20 cellular contexts compared by ENCODE assay signal in the genomic region with DNA sequence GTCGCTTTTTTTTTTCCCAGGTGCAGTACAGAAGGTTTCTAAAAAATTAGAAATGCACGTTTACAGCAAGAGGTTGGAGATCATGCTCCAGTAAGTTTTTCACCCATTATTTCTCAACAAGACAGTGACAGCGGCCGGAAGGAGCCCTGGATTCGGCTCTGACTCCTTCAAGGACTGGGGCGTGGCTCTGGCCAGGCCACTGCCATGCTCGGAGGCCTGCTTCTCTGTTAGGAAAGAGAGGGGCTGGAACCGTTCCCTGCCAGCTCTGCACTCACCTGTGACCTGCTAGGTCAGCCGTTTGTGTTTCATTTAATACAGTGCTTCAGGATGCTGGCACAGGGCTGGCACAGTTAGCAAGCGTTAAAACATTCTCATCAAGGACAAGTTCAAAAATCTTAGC. TPM values are rescaled to one million over a fixed set of nuclear protein-coding genes. Genes with fewer than 3 reads are reported as not detected.
DNase-seq lines count a peak whose midpoint lies in the region; ATAC-seq and TF ChIP-seq lines count a peak whose summit lies in the region.
"Had no signal": no experiment of that assay in that cellular context is flagged by ENCODE, and none has a peak within 500 bp of the region (broad histone marks: within the 10 kb centered on the region; RNA-seq: fewer than 3 reads in every experiment).

No MANE protein-coding gene starts in this region.

- no peak for TF ChIP-seq CTCF in parathyroid adenoma (IDR thresholded peaks at IDR 0.05)

- intact Hi-C loops in right cardiac atrium (cut with DNase I): no loop called here
- intact Hi-C loops in posterior vena cava (cut with DNase I): no loop called here

- no peak for ATAC-seq in right cardiac atrium
- ATAC-seq: A549 had no signal

- H3K27ac ChIP-seq in parathyroid adenoma (peak overlapping the region; percentile 20), right cardiac atrium (ENCODE audit: low read length) (no peak overlapping the region)
- H3K27ac ChIP-seq: A549, BLaER1, SK-N-MC had no signal

- no peak for TF ChIP-seq RAD21 in Ishikawa (IDR thresholded peaks at IDR 0.05; ENCODE audit: low read depth)

- no peaks in the 10 kb centered on the region for H3K79me2 ChIP-seq in parathyroid adenoma

- H3K4me1 ChIP-seq in parathyroid adenoma: no peaks in the 10 kb centered on the region
- no peaks in the 10 kb centered on the region for H3K4me1 ChIP-seq in right cardiac atrium (ENCODE audit: control insufficient read depth, insufficient read depth, low read length)
- H3K4me1 ChIP-seq: A549 had no signal

- H3K9me3 ChIP-seq in parathyroid adenoma (ENCODE audit: control insufficient read depth, low read length): no peaks in the 10 kb centered on the region
- H3K9me3 ChIP-seq in right cardiac atrium (ENCODE audit: control insufficient read depth, low read length): no peaks in the 10 kb centered on the region
- H3K9me3 ChIP-seq: A549, BLaER1 had no signal

- peak overlapping the region; percentile 57 for H3K4me2 ChIP-seq in parathyroid adenoma (ENCODE audit: low read length)
- H3K4me2 ChIP-seq: A549, BLaER1 had no signal

- H3K36me3 ChIP-seq in parathyroid adenoma (ENCODE audit: control insufficient read depth, insufficient read depth, low read length): no peaks in the 10 kb centered on the region

- H3K27me3 ChIP-seq in parathyroid adenoma (ENCODE audit: control insufficient read depth, insufficient read depth, low read length) (no peaks in the 10 kb centered on the region), right cardiac atrium (ENCODE audit: control insufficient read depth, insufficient read depth) (no peaks in the 10 kb centered on the region)
- H3K27me3 ChIP-seq: BLaER1 had no signal

- 85% methylated on average over 10 of the region's 10 CpGs for WGBS in right cardiac atrium

- no peak overlapping the region for H3K9ac ChIP-seq in parathyroid adenoma
- H3K9ac ChIP-seq: BLaER1 had no signal

- peak; percentile 67 for DNase-seq in Caki2 (ENCODE audit: low read depth)
- DNase-seq in kidney tubule cell (ENCODE audit: low spot score): peak; percentile 81
- DNase-seq in C1 segment of cervical spinal cord (lab: John Stamatoyannopoulos, UW): no peak
- no peak for DNase-seq in MV-4-11 (lab: John Stamatoyannopoulos, UW)
- no peak for DNase-seq in right cardiac atrium
- DNase-seq in posterior vena cava (ENCODE audit: low spot score): no peak
- DNase-seq: CD8-positive, alpha-beta memory T cell; DND-41; NCI-H1092; NCI-H1436 treated with DMSO at 0.1 percent for 48 hours; NCI-H2029; NCI-H446; NCI-H69; SHP77 had no signal

- peak; percentile 18; the same call in 1 of the 2 replicates for TF ChIP-seq EP300 in Ishikawa (IDR thresholded peaks at IDR 0.05; ENCODE audit: borderline replicate concordance)

- H3K4me3 ChIP-seq in parathyroid adenoma (ENCODE audit: low read depth, low read length) (no peak overlapping the region), right cardiac atrium (ENCODE audit: low read length) (no peak overlapping the region)
- H3K4me3 ChIP-seq: A549, BLaER1, SK-N-MC had no signal

- H2AFZ ChIP-seq in parathyroid adenoma: peak overlapping the region; percentile 1

- in situ Hi-C loops in Caki2 (cut with HindIII; ENCODE audit: low pct_unique_long_range_greater_than_20kb, low sequenced_read_pairs): no loop called here

TF ChIP-seq in Ishikawa, 13 proteins besides CTCF, POLR2A, EP300 and RAD21:
- no peak for TF ChIP-seq FOXM1 (IDR thresholded peaks at IDR 0.05; ENCODE audit: borderline replicate concordance, low read depth)
- TF ChIP-seq MAX (IDR thresholded peaks at IDR 0.05): 0 out of 2 replicates have a peak, but pooled peaks have one; percentile 31
- no peak for TF ChIP-seq TCF12 (IDR thresholded peaks at IDR 0.05; ENCODE audit: low read depth)
- peak; percentile 79 for TF ChIP-seq NFIC (IDR thresholded peaks at IDR 0.05)
- TF ChIP-seq ZBTB7A (IDR thresholded peaks at IDR 0.05; ENCODE audit: low read depth): no peak
- TF ChIP-seq, protein P1, sequence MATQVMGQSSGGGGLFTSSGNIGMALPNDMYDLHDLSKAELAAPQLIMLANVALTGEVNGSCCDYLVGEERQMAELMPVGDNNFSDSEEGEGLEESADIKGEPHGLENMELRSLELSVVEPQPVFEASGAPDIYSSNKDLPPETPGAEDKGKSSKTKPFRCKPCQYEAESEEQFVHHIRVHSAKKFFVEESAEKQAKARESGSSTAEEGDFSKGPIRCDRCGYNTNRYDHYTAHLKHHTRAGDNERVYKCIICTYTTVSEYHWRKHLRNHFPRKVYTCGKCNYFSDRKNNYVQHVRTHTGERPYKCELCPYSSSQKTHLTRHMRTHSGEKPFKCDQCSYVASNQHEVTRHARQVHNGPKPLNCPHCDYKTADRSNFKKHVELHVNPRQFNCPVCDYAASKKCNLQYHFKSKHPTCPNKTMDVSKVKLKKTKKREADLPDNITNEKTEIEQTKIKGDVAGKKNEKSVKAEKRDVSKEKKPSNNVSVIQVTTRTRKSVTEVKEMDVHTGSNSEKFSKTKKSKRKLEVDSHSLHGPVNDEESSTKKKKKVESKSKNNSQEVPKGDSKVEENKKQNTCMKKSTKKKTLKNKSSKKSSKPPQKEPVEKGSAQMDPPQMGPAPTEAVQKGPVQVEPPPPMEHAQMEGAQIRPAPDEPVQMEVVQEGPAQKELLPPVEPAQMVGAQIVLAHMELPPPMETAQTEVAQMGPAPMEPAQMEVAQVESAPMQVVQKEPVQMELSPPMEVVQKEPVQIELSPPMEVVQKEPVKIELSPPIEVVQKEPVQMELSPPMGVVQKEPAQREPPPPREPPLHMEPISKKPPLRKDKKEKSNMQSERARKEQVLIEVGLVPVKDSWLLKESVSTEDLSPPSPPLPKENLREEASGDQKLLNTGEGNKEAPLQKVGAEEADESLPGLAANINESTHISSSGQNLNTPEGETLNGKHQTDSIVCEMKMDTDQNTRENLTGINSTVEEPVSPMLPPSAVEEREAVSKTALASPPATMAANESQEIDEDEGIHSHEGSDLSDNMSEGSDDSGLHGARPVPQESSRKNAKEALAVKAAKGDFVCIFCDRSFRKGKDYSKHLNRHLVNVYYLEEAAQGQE (IDR thresholded peaks at IDR 0.05; ENCODE audit: low read depth): no peak
- TF ChIP-seq TAF1 (IDR thresholded peaks at IDR 0.05; ENCODE audit: low read depth): no peak
- TF ChIP-seq CREB1 (IDR thresholded peaks at IDR 0.05; ENCODE audit: low read depth): no peak
- TF ChIP-seq YY1 (IDR thresholded peaks at IDR 0.05; ENCODE audit: low read depth): no peak
- TF ChIP-seq, protein P2, sequence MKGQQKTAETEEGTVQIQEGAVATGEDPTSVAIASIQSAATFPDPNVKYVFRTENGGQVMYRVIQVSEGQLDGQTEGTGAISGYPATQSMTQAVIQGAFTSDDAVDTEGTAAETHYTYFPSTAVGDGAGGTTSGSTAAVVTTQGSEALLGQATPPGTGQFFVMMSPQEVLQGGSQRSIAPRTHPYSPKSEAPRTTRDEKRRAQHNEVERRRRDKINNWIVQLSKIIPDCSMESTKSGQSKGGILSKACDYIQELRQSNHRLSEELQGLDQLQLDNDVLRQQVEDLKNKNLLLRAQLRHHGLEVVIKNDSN (IDR thresholded peaks at IDR 0.05): no peak
- peak; percentile 68 for TF ChIP-seq CEBPB (IDR thresholded peaks at IDR 0.05)
- no peak for TF ChIP-seq EGR1 (IDR thresholded peaks at IDR 0.05)
- TF ChIP-seq TEAD4 (IDR thresholded peaks at IDR 0.05): no peak

RNA-seq across cellular contexts. Expression of gene IAH1, which starts 6.7 kb away (rescaled TPM):
- 100 and 139 TPM in 2 replicates for total RNA-seq in Caki2 (2014; rRNA removed; shearing (Covaris generic); ENCODE audit: low replicate concordance)
- total RNA-seq in right cardiac atrium (10 to 100 TPM; 56.5 to 71.2 (median 62.4) TPM), posterior vena cava (10 to 100 TPM; 36.7 to 45.2 TPM)
- polyA plus RNA-seq in right cardiac atrium: 98.2 TPM
- total RNA-seq: G401 had no signal

RNA-seq across cellular contexts. Expression of gene CPSF3, which starts 44.2 kb away (rescaled TPM):
- total RNA-seq in Caki2 (2014; rRNA removed; shearing (Covaris generic); ENCODE audit: low replicate concordance): 26.5 and 38.3 TPM in 2 replicates
- total RNA-seq in right cardiac atrium: 10 to 100 TPM; 14.1 to 19.7 (median 16.1) TPM
- polyA plus RNA-seq in right cardiac atrium: 13.1 TPM
- 10 to 100 TPM; 18.2 to 18.7 TPM for total RNA-seq in posterior vena cava

RNA-seq across cellular contexts. Expression of gene ITGB1BP1, which starts 44.4 kb away (rescaled TPM):
- 55.9 and 110 TPM in 2 replicates for total RNA-seq in Caki2 (2014; rRNA removed; shearing (Covaris generic); ENCODE audit: low replicate concordance)
- 100 to 1,000 TPM in 1 of 4 donors, 10 to 100 TPM in 3; 80.5 to 137 (median 84.2) TPM for total RNA-seq in right cardiac atrium
- 126 TPM for polyA plus RNA-seq in right cardiac atrium
- 100 to 1,000 TPM; 100 to 143 TPM for total RNA-seq in posterior vena cava

Comparison
In these comparisons a context has a peak if more than half of its experiments do, and no peak if none do; other contexts are left out.
1. DNase-seq: peak in Caki2 (single experiment) and kidney tubule cell (single experiment); none in C1 segment of cervical spinal cord (0 of 14), MV-4-11 (single experiment), right cardiac atrium (0 of 3) and posterior vena cava (single experiment).